1 cellular context compared by ENCODE assay signal in the genomic region with DNA sequence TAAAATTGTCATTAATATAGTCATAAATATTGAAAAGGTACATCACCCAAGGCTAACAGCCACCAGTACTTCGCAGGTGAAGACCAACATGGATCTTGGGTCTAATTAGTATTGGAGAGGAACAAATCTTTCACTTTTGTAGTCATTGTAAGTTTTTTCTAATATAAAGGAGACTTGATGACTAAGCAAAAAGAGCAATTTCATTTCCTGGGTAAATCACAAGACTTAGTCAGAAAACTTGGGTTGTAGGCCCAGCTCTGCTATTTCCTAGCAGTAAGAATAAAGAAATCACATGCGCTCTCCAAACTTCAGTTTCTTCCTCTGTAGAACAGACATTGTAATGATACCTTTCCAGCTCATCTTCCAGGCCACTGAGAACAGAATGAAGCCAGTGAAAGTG.
TF ChIP-seq lines count a peak whose summit lies in the region.

No MANE protein-coding gene starts in this region.

TF ChIP-seq in GM23338, 12 proteins besides CTCF, POLR2A, EP300 and RAD21 (continued from another document):
- TF ChIP-seq, protein P1, sequence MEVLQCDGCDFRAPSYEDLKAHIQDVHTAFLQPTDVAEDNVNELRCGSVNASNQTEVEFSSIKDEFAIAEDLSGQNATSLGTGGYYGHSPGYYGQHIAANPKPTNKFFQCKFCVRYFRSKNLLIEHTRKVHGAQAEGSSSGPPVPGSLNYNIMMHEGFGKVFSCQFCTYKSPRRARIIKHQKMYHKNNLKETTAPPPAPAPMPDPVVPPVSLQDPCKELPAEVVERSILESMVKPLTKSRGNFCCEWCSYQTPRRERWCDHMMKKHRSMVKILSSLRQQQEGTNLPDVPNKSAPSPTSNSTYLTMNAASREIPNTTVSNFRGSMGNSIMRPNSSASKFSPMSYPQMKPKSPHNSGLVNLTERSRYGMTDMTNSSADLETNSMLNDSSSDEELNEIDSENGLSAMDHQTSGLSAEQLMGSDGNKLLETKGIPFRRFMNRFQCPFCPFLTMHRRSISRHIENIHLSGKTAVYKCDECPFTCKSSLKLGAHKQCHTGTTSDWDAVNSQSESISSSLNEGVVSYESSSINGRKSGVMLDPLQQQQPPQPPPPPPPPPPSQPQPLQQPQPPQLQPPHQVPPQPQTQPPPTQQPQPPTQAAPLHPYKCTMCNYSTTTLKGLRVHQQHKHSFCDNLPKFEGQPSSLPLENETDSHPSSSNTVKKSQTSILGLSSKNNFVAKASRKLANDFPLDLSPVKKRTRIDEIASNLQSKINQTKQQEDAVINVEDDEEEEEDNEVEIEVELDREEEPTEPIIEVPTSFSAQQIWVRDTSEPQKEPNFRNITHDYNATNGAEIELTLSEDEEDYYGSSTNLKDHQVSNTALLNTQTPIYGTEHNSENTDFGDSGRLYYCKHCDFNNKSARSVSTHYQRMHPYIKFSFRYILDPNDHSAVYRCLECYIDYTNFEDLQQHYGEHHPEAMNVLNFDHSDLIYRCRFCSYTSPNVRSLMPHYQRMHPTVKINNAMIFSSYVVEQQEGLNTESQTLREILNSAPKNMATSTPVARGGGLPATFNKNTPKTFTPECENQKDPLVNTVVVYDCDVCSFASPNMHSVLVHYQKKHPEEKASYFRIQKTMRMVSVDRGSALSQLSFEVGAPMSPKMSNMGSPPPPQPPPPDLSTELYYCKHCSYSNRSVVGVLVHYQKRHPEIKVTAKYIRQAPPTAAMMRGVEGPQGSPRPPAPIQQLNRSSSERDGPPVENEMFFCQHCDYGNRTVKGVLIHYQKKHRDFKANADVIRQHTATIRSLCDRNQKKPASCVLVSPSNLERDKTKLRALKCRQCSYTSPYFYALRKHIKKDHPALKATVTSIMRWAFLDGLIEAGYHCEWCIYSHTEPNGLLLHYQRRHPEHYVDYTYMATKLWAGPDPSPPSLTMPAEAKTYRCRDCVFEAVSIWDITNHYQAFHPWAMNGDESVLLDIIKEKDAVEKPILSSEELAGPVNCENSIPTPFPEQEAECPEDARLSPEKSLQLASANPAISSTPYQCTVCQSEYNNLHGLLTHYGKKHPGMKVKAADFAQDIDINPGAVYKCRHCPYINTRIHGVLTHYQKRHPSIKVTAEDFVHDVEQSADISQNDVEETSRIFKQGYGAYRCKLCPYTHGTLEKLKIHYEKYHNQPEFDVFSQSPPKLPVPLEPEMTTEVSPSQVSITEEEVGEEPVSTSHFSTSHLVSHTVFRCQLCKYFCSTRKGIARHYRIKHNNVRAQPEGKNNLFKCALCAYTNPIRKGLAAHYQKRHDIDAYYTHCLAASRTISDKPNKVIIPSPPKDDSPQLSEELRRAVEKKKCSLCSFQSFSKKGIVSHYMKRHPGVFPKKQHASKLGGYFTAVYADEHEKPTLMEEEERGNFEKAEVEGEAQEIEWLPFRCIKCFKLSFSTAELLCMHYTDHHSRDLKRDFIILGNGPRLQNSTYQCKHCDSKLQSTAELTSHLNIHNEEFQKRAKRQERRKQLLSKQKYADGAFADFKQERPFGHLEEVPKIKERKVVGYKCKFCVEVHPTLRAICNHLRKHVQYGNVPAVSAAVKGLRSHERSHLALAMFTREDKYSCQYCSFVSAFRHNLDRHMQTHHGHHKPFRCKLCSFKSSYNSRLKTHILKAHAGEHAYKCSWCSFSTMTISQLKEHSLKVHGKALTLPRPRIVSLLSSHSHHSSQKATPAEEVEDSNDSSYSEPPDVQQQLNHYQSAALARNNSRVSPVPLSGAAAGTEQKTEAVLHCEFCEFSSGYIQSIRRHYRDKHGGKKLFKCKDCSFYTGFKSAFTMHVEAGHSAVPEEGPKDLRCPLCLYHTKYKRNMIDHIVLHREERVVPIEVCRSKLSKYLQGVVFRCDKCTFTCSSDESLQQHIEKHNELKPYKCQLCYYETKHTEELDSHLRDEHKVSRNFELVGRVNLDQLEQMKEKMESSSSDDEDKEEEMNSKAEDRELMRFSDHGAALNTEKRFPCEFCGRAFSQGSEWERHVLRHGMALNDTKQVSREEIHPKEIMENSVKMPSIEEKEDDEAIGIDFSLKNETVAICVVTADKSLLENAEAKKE (CRISPR knock-in tag; IDR thresholded peaks at IDR 0.05), result no peak
- no peak for TF ChIP-seq NANOG (IDR thresholded peaks at IDR 0.05; ENCODE audit: borderline replicate concordance)
